In genomic region chr6:20286968-20287565, GRCh38 we compare ENCODE assay signal across 29 cellular contexts.
DNase-seq lines count a peak whose midpoint lies in the region; ATAC-seq and TF ChIP-seq lines count a peak whose summit lies in the region.
"Had no signal": no experiment of that assay in that cellular context is flagged by ENCODE, and none has a peak within 500 bp of the region (broad histone marks: within the 10 kb centered on the region; RNA-seq: fewer than 3 reads in every experiment).

No MANE protein-coding gene starts in this region.

- TF ChIP-seq CTCF in fibroblast of the aortic adventitia (IDR thresholded peaks at IDR 0.05; ENCODE audit: insufficient read depth, low read length): no peak

- no peak overlapping the region for H3K4me3 ChIP-seq in fibroblast of the aortic adventitia (ENCODE audit: low read depth, low read length)
- H3K4me3 ChIP-seq: dorsolateral prefrontal cortex, HAP-1, heart left ventricle, pancreas, smooth muscle cell, stomach, thyroid gland had no signal

- peak; percentile 55 for ATAC-seq in HG02885 (IDR thresholded peaks at IDR 0.05; ENCODE audit: poor library complexity, unreplicated experiment)
- ATAC-seq: activated T-cell treated with anti-CD3 and anti-CD28 coated beads, Interleukin-2, amount 50 U/mL, for 4 hours; heart left ventricle; pancreas had no signal

- DNase-seq in DMS 273 (lab: John Stamatoyannopoulos, UW; ENCODE audit: unreplicated experiment) (peak; percentile 10), DMS 273 treated with DMSO at 0.1 percent for 48 hours (lab: John Stamatoyannopoulos, UW) (no peak), RPMI7951 (ENCODE audit: low read depth) (peak; percentile 14), fibroblast of the aortic adventitia (ENCODE audit: low read depth) (peak; percentile 9), midbrain (lab: John Stamatoyannopoulos, UW) (no peak), amygdala (lab: John Stamatoyannopoulos, UW) (no peak), NCI-H526 treated with DMSO at 0.1 percent for 48 hours (lab: John Stamatoyannopoulos, UW) (no peak)
- DNase-seq: activated CD4-positive, alpha-beta T cell treated with anti-CD3 and anti-CD28 coated beads, Interleukin-2, amount 10 ng/mL, durations not matched to agents 7 days and 5 days; activated naive CD4-positive, alpha-beta T cell; activated T-cell treated with anti-CD3 and anti-CD28 coated beads, Interleukin-2, amount 50 U/mL, for 4 hours; dorsolateral prefrontal cortex; heart left ventricle; Kasumi-1; NCI-H1048; NCI-H187; NCI-H2171 treated with DMSO at 0.1 percent for 48 hours; NCI-H526; pancreas; SHP77; stimulated activated CD4-positive, alpha-beta T cell treated with anti-CD3 and anti-CD28 coated beads, Interleukin-1b, Interleukin-23, amount 100 ng/mL, for 48 hours; stimulated activated CD8-positive, alpha-beta memory T cell treated with anti-CD3 and anti-CD28 coated beads, Interleukin-4, amount 100 ng/mL, for 48 hours; stomach; SW 1271; T-helper 9 cell; thyroid gland; WERI-Rb-1 had no signal

Comparison
In these comparisons a context has a peak if more than half of its experiments do, and no peak if none do; other contexts are left out.
1. DNase-seq: peak in DMS 273 (single experiment), RPMI7951 (single experiment) and fibroblast of the aortic adventitia (single experiment); none in DMS 273 treated with DMSO at 0.1 percent for 48 hours (single experiment), midbrain (single experiment), amygdala (0 of 56) and NCI-H526 treated with DMSO at 0.1 percent for 48 hours (single experiment).